Comparison of ENCODE assay signal across 23 cellular contexts in genomic region chr7:146129997-146130396, GRCh38. TPM values are rescaled to one million over a fixed set of nuclear protein-coding genes. Genes with fewer than 3 reads are reported as not detected.
"Had no signal": no experiment of that assay in that cellular context is flagged by ENCODE, and none has a peak within 500 bp of the region (broad histone marks: within the 10 kb centered on the region; RNA-seq: fewer than 3 reads in every experiment).

No MANE protein-coding gene starts in this region.

- DNase-seq: stimulated activated CD4-positive, alpha-beta T cell treated with anti-CD3 and anti-CD28 coated beads, Interleukin-2, amount 100 ng/mL, for 48 hours; stimulated activated CD4-positive, alpha-beta T cell treated with anti-CD3 and anti-CD28 coated beads, Interleukin-4, amount 100 ng/mL, for 1 hour; stimulated activated CD4-positive, alpha-beta T cell treated with anti-CD3 and anti-CD28 coated beads, Interleukin-4, amount 100 ng/mL, for 24 hours; stimulated activated CD4-positive, alpha-beta T cell treated with anti-CD3 and anti-CD28 coated beads, Interleukin-4, amount 100 ng/mL, for 4 hours; stimulated activated CD8-positive, alpha-beta memory T cell treated with anti-CD3 and anti-CD28 coated beads, Interleukin-4, amount 100 ng/mL, for 48 hours; stimulated activated naive B cell treated with anti-CD40 and anti-IgM and Interleukin-4, amounts not matched to agents 10 μg/mL and 1 μg/mL and 100 μg/mL, for 72 hours; stimulated activated naive CD4-positive, alpha-beta T cell; stimulated activated naive CD4-positive, alpha-beta T cell treated with Interleukin-2 at 50 U/mL for 16 hours; stimulated activated naive CD8-positive, alpha-beta T cell treated with anti-CD3 and anti-CD28 coated beads, Interleukin-15, amount 100 ng/mL, for 72 hours; stimulated activated naive CD8-positive, alpha-beta T cell treated with anti-CD3 and anti-CD28 coated beads, Interleukin-15, Interleukin-2, amounts not matched to agents 100 U/mL and 50 U/mL, for 24 hours; stomach; substantia nigra; testis; thyroid gland; tibial artery; transverse colon; trophoblast cell; upper lobe of right lung; uterus had no signal

- ATAC-seq: stimulated activated effector memory CD8-positive, alpha-beta T cell treated with anti-CD3 and anti-CD28 coated beads, Interleukin-12 subunit alpha, Interleukin-12 subunit beta, amount 100 ng/mL, for 72 hours; stimulated activated memory B cell treated with anti-CD40 and anti-IgM and Interleukin-4, amounts not matched to agents 10 μg/mL and 1 μg/mL and 100 μg/mL, for 72 hours; stimulated activated naive B cell treated with anti-CD40 and anti-IgM and Interleukin-4, amounts not matched to agents 10 μg/mL and 1 μg/mL and 100 μg/mL, for 72 hours; stimulated activated naive CD8-positive, alpha-beta T cell treated with anti-CD3 and anti-CD28 coated beads, Interleukin-15, amount 100 ng/mL, for 72 hours; stimulated activated naive CD8-positive, alpha-beta T cell treated with anti-CD3 and anti-CD28 coated beads, Interleukin-15, Interleukin-2, amounts not matched to agents 100 U/mL and 50 U/mL, for 24 hours; upper lobe of right lung had no signal

RNA-seq across cellular contexts. Expression of gene CNTNAP2, which starts 13.4 kb away (rescaled TPM):
- total RNA-seq: subcutaneous adipose tissue, thoracic aorta had no signal
